17 cellular contexts compared by ENCODE assay signal in the genomic region with DNA sequence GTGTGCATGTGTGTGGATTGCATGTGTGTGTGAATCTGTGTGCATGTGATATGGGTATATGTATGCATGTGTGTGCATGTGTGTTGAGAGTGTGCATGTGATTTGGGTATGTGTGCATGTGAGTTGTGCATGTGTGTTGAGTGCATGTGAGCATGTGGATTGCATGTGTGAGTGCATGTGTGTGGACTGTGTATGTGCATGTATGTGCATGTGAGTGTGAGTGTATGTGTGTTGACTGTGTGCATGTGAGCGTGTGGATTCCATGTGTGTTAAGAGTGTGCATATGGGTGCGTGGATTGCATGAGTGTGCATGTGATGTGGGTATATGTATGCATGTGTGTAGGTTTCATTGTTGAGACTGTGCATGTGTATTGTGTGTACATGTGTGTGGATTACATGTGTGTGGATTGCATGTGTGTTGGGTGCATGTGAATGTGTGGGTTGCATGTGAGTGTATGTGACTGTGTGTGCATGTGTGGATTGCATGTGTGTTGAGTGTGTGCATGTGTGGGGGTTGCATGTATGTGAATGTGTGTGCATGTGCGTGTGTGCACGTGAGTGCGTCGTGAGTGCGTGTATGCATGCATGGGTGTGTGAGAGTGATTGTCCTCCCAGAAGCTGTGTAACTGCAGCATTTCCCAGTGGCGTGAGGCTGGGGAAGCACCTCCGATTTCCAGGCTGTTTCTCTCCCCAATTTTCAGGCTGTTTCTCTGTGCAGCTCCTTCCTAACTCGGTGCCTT. TPM values are rescaled to one million over a fixed set of nuclear protein-coding genes. Genes with fewer than 3 reads are reported as not detected.
"Had no signal": no experiment of that assay in that cellular context is flagged by ENCODE, and none has a peak within 500 bp of the region (broad histone marks: within the 10 kb centered on the region; RNA-seq: fewer than 3 reads in every experiment).

No MANE protein-coding gene starts in this region.

- H3K9me3 Mint-ChIP-seq: activated T-cell treated with anti-CD3 and anti-CD28 coated beads, Interleukin-2, amount 50 U/mL, for 24 hours; activated T-helper 2 cell treated with anti-CD3 and anti-CD28 coated beads, Interferon-gamma antibody, Interleukin-2, Interleukin-4, amounts not matched to agents 10 μg/mL and 5 μg/mL and 100 μg/mL, durations not matched to agents 14 hours and 24 hours and 36 hours; mesothelial cell of epicardium; nephron progenitor cell; T-cell; type B pancreatic cell had no signal

- H3K27ac ChIP-seq: ascending aorta, lower lobe of right lung, skin epidermis had no signal

- H3K4me1 Mint-ChIP-seq: activated CD4-positive, alpha-beta memory T cell treated with anti-CD3 and anti-CD28 coated beads, Interleukin-2, amount 10 ng/mL, durations not matched to agents 7 days and 5 days; activated naive CD4-positive, alpha-beta T cell treated with anti-CD3 and anti-CD28 coated beads, Interleukin-2, amount 10 ng/mL, durations not matched to agents 7 days and 5 days had no signal

- H3K4me3 Mint-ChIP-seq: activated CD4-positive, alpha-beta memory T cell treated with anti-CD3 and anti-CD28 coated beads, Interleukin-2, amount 10 ng/mL, durations not matched to agents 7 days and 5 days; activated naive CD4-positive, alpha-beta T cell treated with anti-CD3 and anti-CD28 coated beads, Interleukin-2, amount 10 ng/mL, durations not matched to agents 7 days and 5 days; activated T-cell treated with anti-CD3 and anti-CD28 coated beads, Interleukin-2, amount 50 U/mL, for 24 hours; mesothelial cell of epicardium; nephron progenitor cell; stimulated activated naive CD8-positive, alpha-beta T cell treated with anti-CD3 and anti-CD28 coated beads, Interleukin-15, amount 100 ng/mL, for 72 hours; T-cell; type B pancreatic cell had no signal

- H3K4me3 ChIP-seq: ascending aorta, lower lobe of right lung, skin epidermis had no signal

- DNase-seq: activated CD4-positive, alpha-beta memory T cell treated with anti-CD3 and anti-CD28 coated beads, Interleukin-2, amount 10 ng/mL, durations not matched to agents 7 days and 5 days; activated CD4-positive, alpha-beta T cell treated with anti-CD3 and anti-CD28 coated beads for 48 hours; activated CD4-positive, CD25-positive, alpha-beta regulatory T cell; activated naive CD4-positive, alpha-beta T cell treated with anti-CD3 and anti-CD28 coated beads, Interleukin-2, amount 10 ng/mL, durations not matched to agents 7 days and 5 days; activated T-cell treated with anti-CD3 and anti-CD28 coated beads, Interleukin-2, amount 50 U/mL, for 24 hours; cortex of kidney; head of caudate nucleus; lower lobe of right lung; nephron progenitor cell; stimulated activated naive CD8-positive, alpha-beta T cell treated with anti-CD3 and anti-CD28 coated beads, Interleukin-15, amount 100 ng/mL, for 72 hours; T-cell had no signal

- H3K27ac Mint-ChIP-seq: activated CD4-positive, alpha-beta memory T cell treated with anti-CD3 and anti-CD28 coated beads, Interleukin-2, amount 10 ng/mL, durations not matched to agents 7 days and 5 days; activated naive CD4-positive, alpha-beta T cell treated with anti-CD3 and anti-CD28 coated beads, Interleukin-2, amount 10 ng/mL, durations not matched to agents 7 days and 5 days; activated T-cell treated with anti-CD3 and anti-CD28 coated beads, Interleukin-2, amount 50 U/mL, for 24 hours; activated T-helper 2 cell treated with anti-CD3 and anti-CD28 coated beads, Interferon-gamma antibody, Interleukin-2, Interleukin-4, amounts not matched to agents 10 μg/mL and 5 μg/mL and 100 μg/mL, durations not matched to agents 14 hours and 24 hours and 36 hours; mesothelial cell of epicardium; nephron progenitor cell; progenitor cell of endocrine pancreas; stimulated activated naive CD8-positive, alpha-beta T cell treated with anti-CD3 and anti-CD28 coated beads, Interleukin-15, amount 100 ng/mL, for 72 hours; type B pancreatic cell had no signal

- H3K9me3 ChIP-seq: ascending aorta, lower lobe of right lung had no signal

- ATAC-seq: lower lobe of right lung, T-cell had no signal

- H3K27me3 ChIP-seq: ascending aorta had no signal

RNA-seq across cellular contexts. Expression of gene C1QTNF1, which starts 19.4 kb away (rescaled TPM):
- total RNA-seq: activated CD4-positive, alpha-beta memory T cell treated with anti-CD3 and anti-CD28 coated beads, Interleukin-2, amount 10 ng/mL, durations not matched to agents 7 days and 5 days; activated T-helper 2 cell treated with anti-CD3 and anti-CD28 coated beads, Interferon-gamma antibody, Interleukin-2, Interleukin-4, amounts not matched to agents 10 μg/mL and 5 μg/mL and 100 μg/mL, durations not matched to agents 14 hours and 24 hours and 36 hours had no signal
